Comparison of ENCODE assay signal across 1 cellular context in genomic region chr16:590875-591200, GRCh38.
TF ChIP-seq lines count a peak whose summit lies in the region.

No MANE protein-coding gene starts in this region.

TF ChIP-seq in A549, 52 proteins besides CTCF, POLR2A, EP300 and RAD21 (continued from another document):
- TF ChIP-seq HMGXB4 (CRISPR knock-in tag; IDR thresholded peaks at IDR 0.05; ENCODE audit: borderline replicate concordance) (no peak), POLR2AphosphoS2 (conservative IDR thresholded peaks at IDR 0.05; ENCODE audit: low read length) (no peak), BCL3 (IDR thresholded peaks at IDR 0.05) (no peak)
TF ChIP-seq in A549: peak in this region for 0.
